Comparison of ENCODE assay signal across 12 cellular contexts in the genomic region with DNA sequence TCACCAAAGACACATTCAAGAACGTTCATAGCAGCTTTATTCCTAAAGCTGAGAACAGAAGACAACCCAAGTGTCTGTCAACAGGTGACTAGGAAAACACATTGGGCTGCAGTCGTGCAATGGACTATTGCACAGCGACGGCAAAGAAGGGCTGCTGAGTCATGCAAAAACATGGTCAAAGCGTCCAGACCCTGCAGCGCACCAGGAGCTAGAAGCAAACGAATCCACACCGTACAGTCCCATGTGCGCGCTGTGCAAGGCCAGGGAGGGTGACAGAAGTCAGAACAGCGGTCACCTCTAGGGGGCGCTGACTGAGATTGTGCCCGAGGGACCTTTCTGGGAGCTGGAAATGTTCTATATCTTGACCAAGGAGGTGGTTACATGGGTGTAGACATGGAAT.
A peak's percentile ranks its signal among the peaks of the same experiment; 100 is the strongest.
DNase-seq lines count a peak whose midpoint lies in the region; FAIRE-seq and TF ChIP-seq lines count a peak whose summit lies in the region.
"Had no signal": no experiment of that assay in that cellular context is flagged by ENCODE, and none has a peak within 500 bp of the region (broad histone marks: within the 10 kb centered on the region; RNA-seq: fewer than 3 reads in every experiment).

No MANE protein-coding gene starts in this region.

- no peak overlapping the region for H3K4ac ChIP-seq in H1 (replicated peaks; ENCODE audit: insufficient read length, low read depth, low read length)

- no peak for TF ChIP-seq EP300 in H1 (IDR thresholded peaks at IDR 0.05; ENCODE audit: borderline replicate concordance in 1 of 2, low read depth in 2 of 2, low read length in 2 of 2)

- H3K23ac ChIP-seq in H1 (ENCODE audit: insufficient read length): no peak overlapping the region

- WGBS in H1 (ENCODE audit: extremely low coverage in 1 of 2, insufficient coverage in 1 of 2, insufficient read length in 1 of 2, insufficient replicate concordance in 2 of 2, low coverage in 1 of 2, low lambda C conversion rate in 2 of 2, missing lambda C conversion rate in 1 of 2), 2 experiments: 80% methylated on average over 13 of the region's 13 CpGs; no CpG with 5 or more reads in 1 of the 2 experiments

- H4K8ac ChIP-seq in H1 (ENCODE audit: extremely low read depth, insufficient read depth, low read length): no peak overlapping the region

- no peak overlapping the region for H3K14ac ChIP-seq in H1 (ENCODE audit: insufficient read length)

- no peak overlapping the region for H2BK12ac ChIP-seq in H1 (ENCODE audit: low read depth, low read length)

- H4K5ac ChIP-seq in H1 (ENCODE audit: insufficient read length, low read depth, low read length): no peak overlapping the region

- DNase-seq in activated CD4-positive, alpha-beta T cell treated with anti-CD3 and anti-CD28 coated beads for 24 hours (ENCODE audit: low read depth in 2 of 2): peak; percentile 21 to 25
- no peak for DNase-seq in activated CD4-positive, alpha-beta T cell treated with anti-CD3 and anti-CD28 coated beads, Interleukin-2, amount 10 ng/mL, durations not matched to agents 7 days and 5 days
- DNase-seq in H1 (ENCODE audit: low read depth in 1 of 2, low spot score in 2 of 2) (peak in 1 of 2 experiments; percentile 82), GM10266 (ENCODE audit: extremely low spot score) (no peak), MV-4-11 (lab: John Stamatoyannopoulos, UW) (no peak)
- peak; percentile 44 to 53 for DNase-seq in stimulated activated CD4-positive, alpha-beta T cell treated with anti-CD3 and anti-CD28 coated beads, Interleukin-2, amount 100 ng/mL, for 48 hours
- DNase-seq in effector CD4-positive, alpha-beta T cell: no peak

- TF ChIP-seq POLR2A in H1 (IDR thresholded peaks at IDR 0.05; ENCODE audit: control extremely low read depth in 1 of 2, low read depth in 2 of 2, low read length in 2 of 2): no peak

- H3K4me2 ChIP-seq in OCI-LY3 (ENCODE audit: low read length) (no peak overlapping the region), H1 (ENCODE audit: insufficient read depth in 1 of 2, low read depth in 2 of 2, low read length in 2 of 2) (no peak overlapping the region)

- TF ChIP-seq CTCF in OCI-LY3 (IDR thresholded peaks at IDR 0.05; ENCODE audit: low read depth, low read length) (peak; percentile 52), H1 (IDR thresholded peaks at IDR 0.05; ENCODE audit: control extremely low read depth in 1 of 3, insufficient read depth in 1 of 3, low read depth in 1 of 3, low read length in 3 of 3) (peak; percentile 63 to 88 (median 82)), GM10266 (IDR thresholded peaks at IDR 0.05; ENCODE audit: control insufficient read depth, insufficient read depth, low read depth, missing control alignments) (no peak)

- H3K4me3 ChIP-seq in OCI-LY3 (ENCODE audit: low read length) (no peak overlapping the region), H1 (ENCODE audit: extremely low read depth in 1 of 4, insufficient read depth in 2 of 4, low read depth in 3 of 4, low read length in 4 of 4) (no peak overlapping the region)

- no peak for FAIRE-seq in H1 (lab: Jason Lieb, UNC)
- FAIRE-seq: GM18507, islet of Langerhans had no signal

- H3K79me1 ChIP-seq in H1 (ENCODE audit: low read depth, low read length): no peaks in the 10 kb centered on the region

- H3K36me3 Mint-ChIP-seq in activated CD4-positive, alpha-beta T cell treated with anti-CD3 and anti-CD28 coated beads, Interleukin-2, amount 10 ng/mL, durations not matched to agents 7 days and 5 days (ENCODE audit: low read depth): no peaks in the 10 kb centered on the region
- H3K36me3 Mint-ChIP-seq: IgD-negative memory B cell had no signal

- H3K56ac ChIP-seq in H1 (replicated peaks; ENCODE audit: insufficient read length, low read depth, low read length): no peak overlapping the region

- H3K4me1 ChIP-seq in OCI-LY3 (ENCODE audit: low read length): peaks cover 3% of the 10 kb centered on the region
- peaks cover 0 to 3% (median 2%) of the 10 kb centered on the region in 4 experiments; a peak in 5 of 7 replicates for H3K4me1 ChIP-seq in H1 (replicated peaks in 1 of 4; ENCODE audit: control insufficient read depth in 3 of 4, insufficient read depth in 4 of 4, low read length in 3 of 4)

- H4K91ac ChIP-seq in H1 (replicated peaks; ENCODE audit: insufficient read length, low read length): no peak overlapping the region

- POLR2A ChIA-PET in activated CD4-positive, alpha-beta T cell treated with anti-CD3 and anti-CD28 coated beads, Interleukin-2, amount 10 ng/mL, durations not matched to agents 7 days and 5 days (lab: Charles Lee): no interaction called here
- POLR2A ChIA-PET in H1 (lab: Charles Lee; ENCODE audit: partially characterized antibody): no interaction called here

- H4K20me1 ChIP-seq in OCI-LY3 (ENCODE audit: insufficient read depth, low read length): no peaks in the 10 kb centered on the region
- no peaks in the 10 kb centered on the region for H4K20me1 ChIP-seq in H1 (replicated peaks in 1 of 2; ENCODE audit: control insufficient read depth in 1 of 2, insufficient read depth in 2 of 2, low read length in 2 of 2)

- no peaks in the 10 kb centered on the region for H3K4me1 Mint-ChIP-seq in activated CD4-positive, alpha-beta T cell treated with anti-CD3 and anti-CD28 coated beads, Interleukin-2, amount 10 ng/mL, durations not matched to agents 7 days and 5 days

- H3K27ac Mint-ChIP-seq in activated CD4-positive, alpha-beta T cell treated with anti-CD3 and anti-CD28 coated beads, Interleukin-2, amount 10 ng/mL, durations not matched to agents 7 days and 5 days: no peak overlapping the region
- H3K27ac Mint-ChIP-seq: activated T-helper 1 cell treated with anti-CD3 and anti-CD28 coated beads, Interleukin-12 subunit alpha, Interleukin-12 subunit beta, Interleukin-2, Interleukin-4 antibody, amounts not matched to agents 30 ng/mL and 10 ng/mL and 1 ng/mL, durations not matched to agents 14 hours and 24 hours and 36 hours; IgD-negative memory B cell had no signal

- no peaks in the 10 kb centered on the region for H3K23me2 ChIP-seq in H1 (ENCODE audit: low read depth, low read length)

- H3K27me3 ChIP-seq in OCI-LY3 (ENCODE audit: low read depth, low read length) (peaks cover 23% of the 10 kb centered on the region), H1 (replicated peaks in 1 of 4; ENCODE audit: control insufficient read depth in 3 of 4, extremely low read depth in 1 of 4, insufficient read depth in 3 of 4, low read length in 3 of 4) (no peaks in the 10 kb centered on the region)

- H2BK120ac ChIP-seq in H1 (replicated peaks; ENCODE audit: low read depth, low read length): no peak overlapping the region

- H3K27ac ChIP-seq in OCI-LY3 (ENCODE audit: low read length): no peak overlapping the region
- no peak overlapping the region for H3K27ac ChIP-seq in H1 (ENCODE audit: low read depth, low read length)

- no peak overlapping the region for H2AFZ ChIP-seq in OCI-LY3 (ENCODE audit: low read depth, low read length)
- H2AFZ ChIP-seq in H1 (ENCODE audit: low read length): no peak overlapping the region

- H3K27me3 Mint-ChIP-seq in activated CD4-positive, alpha-beta T cell treated with anti-CD3 and anti-CD28 coated beads, Interleukin-2, amount 10 ng/mL, durations not matched to agents 7 days and 5 days: peaks cover 5% of the 10 kb centered on the region

- H3K9me3 ChIP-seq in OCI-LY3 (ENCODE audit: insufficient read depth, low read length) (no peaks in the 10 kb centered on the region), H1 (ENCODE audit: insufficient read depth in 2 of 2, low read depth in 1 of 2, low read length in 1 of 2) (no peaks in the 10 kb centered on the region)

- CTCF ChIA-PET in activated CD4-positive, alpha-beta T cell treated with anti-CD3 and anti-CD28 coated beads, Interleukin-2, amount 10 ng/mL, durations not matched to agents 7 days and 5 days (lab: Charles Lee): interaction anchor here (1.0 kb wide), 1 partner anchor 434 kb away, joined by 3 read pairs; no protein-coding TSS in a partner anchor
- CTCF ChIA-PET in H1 (lab: Charles Lee; ENCODE audit: partially characterized antibody): interaction anchor here (0.6 to 5.1 kb wide), 49 partner anchors 9 to 658 kb away, joined by 3 to 77 read pairs (median 4); no protein-coding TSS in a partner anchor

- TF ChIP-seq RAD21 in H1 (IDR thresholded peaks at IDR 0.05 in 1 of 2, conservative IDR thresholded peaks at IDR 0.05 in 1 of 2; ENCODE audit: low read depth in 2 of 2, low read length in 2 of 2): peak; percentile 56 to 65

- no peak overlapping the region for H2BK5ac ChIP-seq in H1 (ENCODE audit: low read depth, low read length)

- no peak overlapping the region for H2BK20ac ChIP-seq in H1 (ENCODE audit: low read length)

- no peak overlapping the region for H2BK15ac ChIP-seq in H1 (ENCODE audit: low read length)

- no peak overlapping the region for H2AK5ac ChIP-seq in H1 (ENCODE audit: low read depth, low read length)

- no peak overlapping the region for H3K9ac ChIP-seq in OCI-LY3 (ENCODE audit: low read length)
- no peak overlapping the region for H3K9ac ChIP-seq in H1 (replicated peaks in 1 of 4; ENCODE audit: extremely low read depth in 1 of 4, low read depth in 3 of 4, low read length in 3 of 4)

- H3K4me3 Mint-ChIP-seq in activated CD4-positive, alpha-beta T cell treated with anti-CD3 and anti-CD28 coated beads, Interleukin-2, amount 10 ng/mL, durations not matched to agents 7 days and 5 days: no peak overlapping the region
- H3K4me3 Mint-ChIP-seq: activated T-helper 1 cell treated with anti-CD3 and anti-CD28 coated beads, Interleukin-12 subunit alpha, Interleukin-12 subunit beta, Interleukin-2, Interleukin-4 antibody, amounts not matched to agents 30 ng/mL and 10 ng/mL and 1 ng/mL, durations not matched to agents 14 hours and 24 hours and 36 hours; IgD-negative memory B cell had no signal

- no peaks in the 10 kb centered on the region for H3K79me2 ChIP-seq in OCI-LY3 (ENCODE audit: low read length)
- no peaks in the 10 kb centered on the region for H3K79me2 ChIP-seq in H1 (ENCODE audit: control insufficient read depth in 1 of 2, insufficient read depth in 2 of 2, low read length in 2 of 2)

- H3K36me3 ChIP-seq in OCI-LY3 (replicated peaks; ENCODE audit: low read depth, low read length) (no peaks in the 10 kb centered on the region), H1 (ENCODE audit: control insufficient read depth in 2 of 4, insufficient read depth in 4 of 4, low read length in 3 of 4) (no peaks in the 10 kb centered on the region)

- H3K18ac ChIP-seq in H1 (ENCODE audit: extremely low read depth, low read length): no peak overlapping the region

- no peaks in the 10 kb centered on the region for H3K9me3 Mint-ChIP-seq in activated CD4-positive, alpha-beta T cell treated with anti-CD3 and anti-CD28 coated beads, Interleukin-2, amount 10 ng/mL, durations not matched to agents 7 days and 5 days
- H3K9me3 Mint-ChIP-seq: activated T-helper 1 cell treated with anti-CD3 and anti-CD28 coated beads, Interleukin-12 subunit alpha, Interleukin-12 subunit beta, Interleukin-2, Interleukin-4 antibody, amounts not matched to agents 30 ng/mL and 10 ng/mL and 1 ng/mL, durations not matched to agents 14 hours and 24 hours and 36 hours had no signal

TF ChIP-seq in H1, 55 proteins besides CTCF, POLR2A, EP300 and RAD21 (continues in another document):
- TF ChIP-seq FOSL1 (IDR thresholded peaks at IDR 0.05; ENCODE audit: insufficient read depth, low read depth, low read length) (no peak), EZH2 (IDR thresholded peaks at IDR 0.05; ENCODE audit: low read depth, low read length, severe bottlenecking) (no peak), CHD1 (IDR thresholded peaks at IDR 0.05; ENCODE audit: low read depth, low read length) (no peak), TAF1 (IDR thresholded peaks at IDR 0.05; ENCODE audit: low read depth, low read length) (no peak)

Comparison
In these comparisons a context has a peak if more than half of its experiments do, and no peak if none do; other contexts are left out.
1. DNase-seq: peak in activated CD4-positive, alpha-beta T cell treated with anti-CD3 and anti-CD28 coated beads for 24 hours (2 of 2) and stimulated activated CD4-positive, alpha-beta T cell treated with anti-CD3 and anti-CD28 coated beads, Interleukin-2, amount 100 ng/mL, for 48 hours (2 of 2); none in activated CD4-positive, alpha-beta T cell treated with anti-CD3 and anti-CD28 coated beads, Interleukin-2, amount 10 ng/mL, durations not matched to agents 7 days and 5 days (single experiment), GM10266 (single experiment), MV-4-11 (single experiment) and effector CD4-positive, alpha-beta T cell (single experiment).